Comparison of ENCODE assay signal across 19 cellular contexts in genomic region chr1:163213626-163214025, GRCh38. TPM values are rescaled to one million over a fixed set of nuclear protein-coding genes. Genes with fewer than 3 reads are reported as not detected.
"Had no signal": no experiment of that assay in that cellular context is flagged by ENCODE, and none has a peak within 500 bp of the region (broad histone marks: within the 10 kb centered on the region; RNA-seq: fewer than 3 reads in every experiment).

No MANE protein-coding gene starts in this region.

- H3K9me3 ChIP-seq: SK-N-SH had no signal

- ATAC-seq: Panc1 had no signal

- H3K9ac ChIP-seq: SK-N-SH had no signal

- H3K4me2 ChIP-seq: SK-N-SH had no signal

- DNase-seq: KBM-7, MM.1S, NCI-H1092 treated with DMSO at 0.1 percent for 48 hours, NCI-H1436, NCI-H187, NCI-H2029, NCI-H2081 treated with DMSO at 0.1 percent for 48 hours, NCI-H2171, NCI-H226, NCI-H446, NCI-H510A, NCI-H524 treated with DMSO at 0.1 percent for 48 hours, NCI-H69, NCI-H774, SHP77, SK-N-SH had no signal

- H3K27ac ChIP-seq: RWPE1 had no signal

RNA-seq across cellular contexts. Expression of gene RGS5, which starts 10.9 kb away (rescaled TPM):
- total RNA-seq: HT-29 had no signal
